7 cellular contexts compared by ENCODE assay signal in the genomic region with DNA sequence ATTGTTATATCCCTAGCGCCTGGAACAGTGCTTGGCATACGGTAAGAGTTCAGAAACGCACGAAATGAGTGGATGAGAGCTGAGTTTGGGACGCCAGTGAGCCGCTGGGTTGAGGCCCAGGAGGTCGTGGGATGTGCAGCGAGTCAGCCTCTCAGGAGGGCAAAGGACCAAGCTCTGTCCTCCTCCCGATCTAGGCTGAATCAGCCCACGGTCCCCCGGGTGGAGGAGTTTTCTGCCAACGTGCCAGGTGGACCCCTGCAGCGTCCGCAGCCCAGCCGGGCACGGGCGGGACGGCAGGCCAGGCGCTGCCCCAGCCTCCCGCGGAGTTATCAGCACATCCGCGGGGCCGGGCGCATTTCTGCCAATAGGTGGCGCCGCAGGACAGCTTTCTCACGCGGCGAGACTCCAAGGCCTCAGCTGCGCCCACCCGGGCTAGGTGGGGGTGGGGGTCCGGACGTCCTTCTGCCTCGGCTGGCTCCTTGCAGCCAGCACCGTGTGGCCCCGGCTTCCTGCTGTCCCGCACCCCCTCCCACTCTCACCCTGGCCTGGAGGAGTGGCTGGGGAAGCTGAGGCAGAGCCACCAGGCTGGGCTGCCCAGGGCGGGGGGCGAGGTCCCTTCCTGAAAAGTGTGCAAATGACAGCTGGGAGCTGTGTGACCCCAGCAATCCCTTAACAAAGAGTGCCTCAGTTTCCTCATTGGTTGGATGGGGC. TPM values are rescaled to one million over a fixed set of nuclear protein-coding genes. Genes with fewer than 3 reads are reported as not detected.
DNase-seq lines count a peak whose midpoint lies in the region; ATAC-seq and TF ChIP-seq lines count a peak whose summit lies in the region.

No MANE protein-coding gene starts in this region.

- POLR2A ChIA-PET in GM10248 (lab: Yijun Ruan, JAX) (no interaction called here), MCF 10A (lab: Yijun Ruan, JAX) (interaction anchor here (0.6 to 2.7 kb wide), 12 partner anchors 11 to 812 kb away, joined by 3 to 28 read pairs (median 4); a partner anchor contains a TSS)

- H3K36me3 Mint-ChIP-seq in MCF 10A (ENCODE audit: insufficient read depth, unreplicated experiment) = peaks cover 25% of the 10 kb centered on the region

- no TSS peak for BruUV-seq in MCF 10A (replicated peaks; lab: Mats Ljungman, UMichigan)

- peak overlapping the region; percentile 98; the same call in 1 of the 2 replicates for H3K27ac ChIP-seq in VCaP

- ATAC-seq in GM21529 (IDR thresholded peaks at IDR 0.05; ENCODE audit: unreplicated experiment) = no peak

- CTCF ChIA-PET in GM10248 (lab: Yijun Ruan, JAX) (interaction anchor here (0.7 to 16.2 kb wide), 28 partner anchors 8 to 1111 kb away, joined by 3 to 419 read pairs (median 4); a partner anchor contains a TSS), MCF 10A (lab: Yijun Ruan, JAX) (interaction anchor here (0.6 to 26.5 kb wide), 41 partner anchors 9 to 1194 kb away, joined by 3 to 471 read pairs (median 4); a partner anchor contains a TSS)

- intact Hi-C loops in MCF 10A (cut with micrococcal nuclease) = loop anchor here (1.0 to 5.0 kb wide), 5 partner anchors 465 to 812 kb away; a partner anchor contains a TSS

- H3K4me3 Mint-ChIP-seq in MCF 10A (ENCODE audit: unreplicated experiment) = no peak overlapping the region

- no peaks in the 10 kb centered on the region for H3K27me3 Mint-ChIP-seq in MCF 10A (ENCODE audit: insufficient read depth, unreplicated experiment)

- peaks cover 24% of the 10 kb centered on the region for H3K4me1 Mint-ChIP-seq in MCF 10A (ENCODE audit: insufficient read depth, unreplicated experiment)

- TF ChIP-seq CTCF in GM10248 (IDR thresholded peaks at IDR 0.05; ENCODE audit: control extremely low read depth, extremely low read depth, low read depth, missing control alignments) = peak; percentile 92
- TF ChIP-seq CTCF in VCaP (conservative IDR thresholded peaks at IDR 0.05) = peak; percentile 96
- peak; percentile 93 for TF ChIP-seq CTCF in MCF 10A (IDR thresholded peaks at IDR 0.05; ENCODE audit: unreplicated experiment)

- H3K9me3 Mint-ChIP-seq in MCF 10A (ENCODE audit: unreplicated experiment) = no peaks in the 10 kb centered on the region

- DNase-seq in GM10248 (ENCODE audit: extremely low spot score) (peak; percentile 82), MV-4-11 (lab: John Stamatoyannopoulos, UW) (peak; percentile 34), MCF 10A (ENCODE audit: unreplicated experiment) (peak; percentile 70), islet precursor cell (peak; percentile 92)
- peak; percentile 78 to 86 for DNase-seq in stimulated activated CD4-positive, alpha-beta T cell treated with anti-CD3 and anti-CD28 coated beads, Interleukin-1b, Interleukin-23, amount 100 ng/mL, for 4 hours (ENCODE audit: low read depth in 2 of 2)

- H3K27ac Mint-ChIP-seq in MCF 10A (ENCODE audit: low read depth, unreplicated experiment) = no peak overlapping the region

RNA-seq across cellular contexts. Expression of a gene that starts 2.2 kb away (rescaled TPM):
- 104 and 106 TPM in 2 replicates for total RNA-seq in MCF 10A (2022)

RNA-seq across cellular contexts. Expression of a gene that starts 14.4 kb away (rescaled TPM):
- 717 and 764 TPM in 2 replicates for total RNA-seq in MCF 10A (2022)

RNA-seq across cellular contexts. Expression of a gene that starts 32.7 kb away (rescaled TPM):
- total RNA-seq in MCF 10A (2022) = 37.0 and 40.2 TPM in 2 replicates

RNA-seq across cellular contexts. Expression of a gene that starts 35.8 kb away (rescaled TPM):
- 0.02 TPM in 2 replicates for total RNA-seq in MCF 10A (2022)

Comparison
In these comparisons a context has a peak if more than half of its experiments do, and no peak if none do; other contexts are left out.
1. DNase-seq: peak in every context shown above with its lines; median percentile 92 in islet precursor cell; 82 in GM10248; 82 in stimulated activated CD4-positive, alpha-beta T cell treated with anti-CD3 and anti-CD28 coated beads, Interleukin-1b, Interleukin-23, amount 100 ng/mL, for 4 hours; 70 in MCF 10A; 34 in MV-4-11.